ENCODE assay signal across 8 cellular contexts in genomic region chr2:113888641-113889470, GRCh38. TPM values are rescaled to one million over a fixed set of nuclear protein-coding genes. Genes with fewer than 3 reads are reported as not detected.
DNase-seq lines count a peak whose midpoint lies in the region; ATAC-seq, FAIRE-seq and TF ChIP-seq lines count a peak whose summit lies in the region.

No MANE protein-coding gene starts in this region.

- H3K4me3 ChIP-seq in BJ (ENCODE audit: low read depth, low read length) (peak overlapping the region; percentile 56), H1 (ENCODE audit: extremely low read depth in 1 of 4, insufficient read depth in 2 of 4, low read depth in 3 of 4, low read length in 4 of 4) (peak overlapping the region; percentile 64 to 95 (median 80))

- FAIRE-seq in H1 (lab: Jason Lieb, UNC) (peak; percentile 63), GM12892 (lab: Jason Lieb, UNC) (no peak)

- H3K4me3 Mint-ChIP-seq in natural killer cell = peak overlapping the region; percentile 94

- peak overlapping the region; percentile 97 to 99 for H3K27ac Mint-ChIP-seq in natural killer cell

- no peak overlapping the region for H2AFZ ChIP-seq in H1 (ENCODE audit: low read length)

- peak overlapping the region; percentile 78 to 89 for H3K4me2 ChIP-seq in H1 (ENCODE audit: insufficient read depth in 1 of 2, low read depth in 2 of 2, low read length in 2 of 2)

- no peaks in the 10 kb centered on the region for H3K9me3 ChIP-seq in H1 (ENCODE audit: insufficient read depth in 2 of 2, low read depth in 1 of 2, low read length in 1 of 2)

- DNase-seq in BJ (ENCODE audit: low read depth) (no peak), NCI-H69 (lab: John Stamatoyannopoulos, UW) (peak; percentile 48), H1 (ENCODE audit: low read depth in 1 of 2, low spot score in 2 of 2) (no peak), natural killer cell (no peak), GM12892 (ENCODE audit: insufficient read length) (no peak), amniotic stem cell (lab: John Stamatoyannopoulos, UW) (no peak), GM03348 (ENCODE audit: low spot score) (no peak)

- no peak overlapping the region for H3K23ac ChIP-seq in H1 (ENCODE audit: insufficient read length)

- H3K9me3 Mint-ChIP-seq in natural killer cell = no peaks in the 10 kb centered on the region

- intact Hi-C loops in natural killer cell (cut with micrococcal nuclease) = loop anchor here (5.0 kb wide), 1 partner anchor 33 kb away; no protein-coding TSS in a partner anchor

- TF ChIP-seq RAD21 in H1 (IDR thresholded peaks at IDR 0.05 in 1 of 2, conservative IDR thresholded peaks at IDR 0.05 in 1 of 2; ENCODE audit: low read depth in 2 of 2, low read length in 2 of 2) = no peak

- no peak for TF ChIP-seq CTCF in BJ (IDR thresholded peaks at IDR 0.05; ENCODE audit: insufficient read depth, low read depth, low read length)
- no peak for TF ChIP-seq CTCF in H1 (IDR thresholded peaks at IDR 0.05; ENCODE audit: control extremely low read depth in 1 of 3, insufficient read depth in 1 of 3, low read depth in 1 of 3, low read length in 3 of 3)
- no peak for TF ChIP-seq CTCF in natural killer cell (IDR thresholded peaks at IDR 0.05)

- H2BK5ac ChIP-seq in H1 (ENCODE audit: low read depth, low read length) = peak overlapping the region; percentile 98

- WGBS in H1 (ENCODE audit: extremely low coverage in 1 of 2, insufficient coverage in 1 of 2, insufficient read length in 1 of 2, insufficient replicate concordance in 2 of 2, low coverage in 1 of 2, low lambda C conversion rate in 2 of 2, missing lambda C conversion rate in 1 of 2), 2 experiments = 38% methylated on average over 14 of the region's 14 CpGs; no CpG with 5 or more reads in 1 of the 2 experiments

- ATAC-seq in natural killer cell = no peak
- no peak for ATAC-seq in HG03354 (IDR thresholded peaks at IDR 0.05; ENCODE audit: poor library complexity, severe bottlenecking, unreplicated experiment)

- no peak overlapping the region for H3K56ac ChIP-seq in H1 (replicated peaks; ENCODE audit: insufficient read length, low read depth, low read length)

- no peak overlapping the region for H2BK120ac ChIP-seq in H1 (replicated peaks; ENCODE audit: low read depth, low read length)

- H2BK20ac ChIP-seq in H1 (ENCODE audit: low read length) = no peak overlapping the region

- TF ChIP-seq POLR2A in H1 (IDR thresholded peaks at IDR 0.05; ENCODE audit: control extremely low read depth in 1 of 2, low read depth in 2 of 2, low read length in 2 of 2) = no peak
- TF ChIP-seq POLR2A in GM12892 (IDR thresholded peaks at IDR 0.05; ENCODE audit: low read depth, low read length) = no peak

- H2BK15ac ChIP-seq in H1 (ENCODE audit: low read length) = no peak overlapping the region

- POLR2A ChIA-PET in BJ (lab: Charles Lee) (interaction anchor here (0.7 to 2.6 kb wide), 3 partner anchors 9 to 132 kb away, joined by 7 to 19 read pairs (median 9); partner anchors contain the start of gene SLC35F5), H1 (lab: Charles Lee; ENCODE audit: partially characterized antibody) (interaction anchor here (0.7 to 4.1 kb wide), 19 partner anchors 8 to 159 kb away, joined by 3 to 50 read pairs (median 4); partner anchors contain the start of gene SLC35F5)

- TF ChIP-seq EP300 in H1 (IDR thresholded peaks at IDR 0.05; ENCODE audit: borderline replicate concordance in 1 of 2, low read depth in 2 of 2, low read length in 2 of 2) = no peak

- no peak overlapping the region for H2AK5ac ChIP-seq in H1 (ENCODE audit: low read depth, low read length)

- H3K23me2 ChIP-seq in H1 (ENCODE audit: low read depth, low read length) = peaks cover 4% of the 10 kb centered on the region

- CTCF ChIA-PET in BJ (lab: Yijun Ruan, JAX) = interaction anchor here (1.4 kb wide), 1 partner anchor 10 kb away, joined by 4 read pairs; no protein-coding TSS in a partner anchor
- CTCF ChIA-PET in H1 (lab: Charles Lee; ENCODE audit: partially characterized antibody) = interaction anchor here (0.6 to 1.4 kb wide), 3 partner anchors 10 to 113 kb away, joined by 3 to 4 read pairs (median 3); no protein-coding TSS in a partner anchor

- peak overlapping the region; percentile 36 for H4K91ac ChIP-seq in H1 (replicated peaks; ENCODE audit: insufficient read length, low read length)

- peak overlapping the region; percentile 93 for H3K27ac ChIP-seq in H1 (ENCODE audit: low read depth, low read length)

- peak overlapping the region; percentile 98; the same call in 1 of the 2 replicates for H2BK12ac ChIP-seq in H1 (ENCODE audit: low read depth, low read length)

- peaks cover 0 to 10% (median 2%) of the 10 kb centered on the region in 4 experiments; a peak in 2 of 7 replicates for H3K4me1 ChIP-seq in H1 (replicated peaks in 1 of 4; ENCODE audit: control insufficient read depth in 3 of 4, insufficient read depth in 4 of 4, low read length in 3 of 4)

- peaks cover 0 to 37% of the 10 kb centered on the region in 2 experiments; a peak in 2 of 4 replicates for H3K79me2 ChIP-seq in H1 (ENCODE audit: control insufficient read depth in 1 of 2, insufficient read depth in 2 of 2, low read length in 2 of 2)

- no peak overlapping the region for H3K14ac ChIP-seq in H1 (ENCODE audit: insufficient read length)

- H3K27me3 Mint-ChIP-seq in natural killer cell (ENCODE audit: low read depth in 2 of 2) = no peaks in the 10 kb centered on the region

- H4K20me1 ChIP-seq in H1 (replicated peaks in 1 of 2; ENCODE audit: control insufficient read depth in 1 of 2, insufficient read depth in 2 of 2, low read length in 2 of 2) = peaks cover 0 to 6% of the 10 kb centered on the region in 2 experiments

- H3K79me1 ChIP-seq in H1 (ENCODE audit: low read depth, low read length) = no peaks in the 10 kb centered on the region; the same call in 1 of the 2 replicates

- H3K4ac ChIP-seq in H1 (replicated peaks; ENCODE audit: insufficient read length, low read depth, low read length) = peak overlapping the region; percentile 46

- peaks cover 5% of the 10 kb centered on the region for H3K36me3 Mint-ChIP-seq in natural killer cell

- H3K4me1 Mint-ChIP-seq in natural killer cell = peaks cover 73 to 77% of the 10 kb centered on the region in 2 donors

- peak overlapping the region; percentile 94 to 97 (median 96) for H3K9ac ChIP-seq in H1 (replicated peaks in 1 of 4; ENCODE audit: extremely low read depth in 1 of 4, low read depth in 3 of 4, low read length in 3 of 4)

- 0 out of 2 replicates have a peak overlapping the region, but pooled peaks have one; percentile 97 for H4K8ac ChIP-seq in H1 (ENCODE audit: extremely low read depth, insufficient read depth, low read length)

- H3K36me3 ChIP-seq in BJ (ENCODE audit: control insufficient read depth, insufficient read depth, low read length) = no peaks in the 10 kb centered on the region
- H3K36me3 ChIP-seq in H1 (ENCODE audit: control insufficient read depth in 2 of 4, insufficient read depth in 4 of 4, low read length in 3 of 4) = no peaks in the 10 kb centered on the region

- H4K5ac ChIP-seq in H1 (ENCODE audit: insufficient read length, low read depth, low read length) = peak overlapping the region; percentile 82

- peak overlapping the region; percentile 96; the same call in 1 of the 2 replicates for H3K18ac ChIP-seq in H1 (ENCODE audit: extremely low read depth, low read length)

- H3K27me3 ChIP-seq in BJ (ENCODE audit: control insufficient read depth, insufficient read depth, low read length) (no peaks in the 10 kb centered on the region), H1 (replicated peaks in 1 of 4; ENCODE audit: control insufficient read depth in 3 of 4, extremely low read depth in 1 of 4, insufficient read depth in 3 of 4, low read length in 3 of 4) (no peaks in the 10 kb centered on the region)

TF ChIP-seq in H1, 55 proteins besides CTCF, POLR2A, EP300 and RAD21 (continues in another document):
- no peak for TF ChIP-seq YY1 (IDR thresholded peaks at IDR 0.05; ENCODE audit: low read depth, low read length)
- TF ChIP-seq TBP (IDR thresholded peaks at IDR 0.05; ENCODE audit: low read depth, low read length) = no peak
- TF ChIP-seq TEAD4 (IDR thresholded peaks at IDR 0.05; ENCODE audit: low read depth, low read length) = no peak
- TF ChIP-seq HDAC6 (IDR thresholded peaks at IDR 0.05; ENCODE audit: low read depth, low read length) = no peak
- TF ChIP-seq SIRT6 (IDR thresholded peaks at IDR 0.05; ENCODE audit: low read length) = no peak
- TF ChIP-seq TAF1 (IDR thresholded peaks at IDR 0.05; ENCODE audit: low read depth, low read length) = no peak

RNA-seq across cellular contexts. Expression of gene ACTR3, which starts 1.0 kb away (rescaled TPM):
- polyA plus RNA-seq in BJ (2011; rRNA removed) (340 and 478 TPM in 2 replicates), H1 (2011; rRNA removed) (32.5 and 51.7 TPM in 2 replicates)
- polyA minus RNA-seq in BJ (2011; rRNA and poly(A)+ RNA removed) = 266 and 296 TPM in 2 replicates
- total RNA-seq in H1 (2021; fragmentation: NEBNext Ultra II Directional; extraction: Animal tissue kit (Norgen Biotek cat#: 25700)) = 184 and 189 TPM in 2 replicates
- 84.8 TPM for polyA plus RNA-seq in H1 (2011; cell fraction: cytosol; rRNA removed)
- polyA plus RNA-seq in H1 (2011; cell fraction: nucleus; rRNA removed) = 31.7 TPM
- 95.9 to 118 TPM (median 110 TPM) in 4 replicates for polyA plus RNA-seq in H1 (2012, experiment 1 of 2)
- 9.4 TPM for polyA plus RNA-seq in H1 (2012, experiment 2 of 2)
- polyA plus RNA-seq in H1 (2013, experiment 1 of 2) = 81.1 TPM
- 87.4 TPM for polyA plus RNA-seq in H1 (2013, experiment 2 of 2)
- polyA minus RNA-seq in H1 (2011; rRNA and poly(A)+ RNA removed) = 138 and 148 TPM in 2 replicates
- 159 TPM for polyA minus RNA-seq in H1 (2011; cell fraction: cytosol; rRNA and poly(A)+ RNA removed)
- 89.2 TPM for polyA minus RNA-seq in H1 (2011; cell fraction: nucleus; rRNA and poly(A)+ RNA removed)
- 100 to 1,000 TPM; 323 to 428 (median 352) TPM for total RNA-seq in natural killer cell
- polyA plus RNA-seq in GM12892 (2012; ENCODE audit: missing spikeins) = 339 TPM
